Comparison of ENCODE assay signal across 1 cellular context in genomic region chr21:33762798-33763572, GRCh38.
TF ChIP-seq lines count a peak whose summit lies in the region.

No MANE protein-coding gene starts in this region.

TF ChIP-seq in HepG2, 621 proteins besides CTCF, POLR2A, EP300 and RAD21 (continued from another document):
- TF ChIP-seq HNF1A (IDR thresholded peaks at IDR 0.05; ENCODE audit: low read depth) (no peak), HNF1A (CRISPR knock-in tag; IDR thresholded peaks at IDR 0.05; ENCODE audit: borderline replicate concordance) (no peak), RBM22 (optimal IDR thresholded peaks at IDR 0.05; ENCODE audit: low read length) (no peak), YY1 (IDR thresholded peaks at IDR 0.05; ENCODE audit: insufficient read depth, insufficient replicate concordance, low read depth, low read length) (no peak), ZNF619 (CRISPR knock-in tag; IDR thresholded peaks at IDR 0.05) (no peak), ZNF414 (CRISPR knock-in tag; IDR thresholded peaks at IDR 0.05) (no peak), GTF3A (CRISPR knock-in tag; conservative IDR thresholded peaks at IDR 0.05) (no peak), PHF20 (CRISPR knock-in tag; IDR thresholded peaks at IDR 0.05) (no peak), NR2F2 (IDR thresholded peaks at IDR 0.05; ENCODE audit: borderline replicate concordance, low read depth) (no peak)
TF ChIP-seq in HepG2: peak in this region for 0.
